ENCODE assay signal across 20 cellular contexts in the genomic region with DNA sequence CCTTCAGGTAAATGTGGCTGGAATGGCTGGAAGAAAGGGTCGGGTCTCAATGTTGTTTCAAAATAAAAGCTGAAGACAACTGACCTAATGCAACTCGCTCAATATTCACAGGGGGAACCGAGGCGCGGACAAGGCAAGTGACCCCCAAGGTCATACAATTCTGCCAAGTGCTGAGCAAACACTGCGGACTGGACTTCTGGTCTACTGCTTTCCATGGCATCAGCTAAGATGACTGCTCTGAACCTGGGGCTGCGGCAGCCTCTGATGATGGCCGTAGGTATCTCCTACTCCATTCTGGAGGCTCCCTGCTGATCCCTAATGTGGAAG. TPM values are rescaled to one million over a fixed set of nuclear protein-coding genes. Genes with fewer than 3 reads are reported as not detected.
DNase-seq lines count a peak whose midpoint lies in the region; ATAC-seq, FAIRE-seq and TF ChIP-seq lines count a peak whose summit lies in the region.
"Had no signal": no experiment of that assay in that cellular context is flagged by ENCODE, and none has a peak within 500 bp of the region (broad histone marks: within the 10 kb centered on the region; RNA-seq: fewer than 3 reads in every experiment).

No MANE protein-coding gene starts in this region.

- H3K9ac ChIP-seq in GM12878 (ENCODE audit: control insufficient read depth, insufficient read depth, low read length): no peak overlapping the region
- H3K9ac ChIP-seq: KMS-11 had no signal

- no peak for DNase-seq in CD4-positive, CD25-positive, alpha-beta regulatory T cell
- DNase-seq in GM12878 (ENCODE audit: low read depth, low spot score) (no peak), left lobe of liver (ENCODE audit: low spot score) (no peak), Calu3 (no peak), NCI-H2081 treated with DMSO at 0.1 percent for 48 hours (lab: John Stamatoyannopoulos, UW) (no peak)
- DNase-seq in stimulated activated effector memory CD8-positive, alpha-beta T cell treated with anti-CD3 and anti-CD28 coated beads, Interleukin-12 subunit alpha, Interleukin-12 subunit beta, amount 100 ng/mL, for 72 hours (ENCODE audit: low spot score in 2 of 2): no peak
- no peak for DNase-seq in NK-92 treated with Interleukin-12 subunit alpha and Interleukin-12 subunit beta, amount 100 ng/mL, for 24 hours (lab: John Stamatoyannopoulos, UW)
- DNase-seq: DMS79, H7, MV-4-11, NCI-H1105 treated with DMSO at 0.1 percent for 48 hours, NCI-H1694 treated with DMSO at 0.1 percent for 48 hours, PC-3 had no signal

- H3K27me3 ChIP-seq in CD4-positive, CD25-positive, alpha-beta regulatory T cell (ENCODE audit: control insufficient read depth, insufficient read depth, low read length): no peaks in the 10 kb centered on the region
- no peaks in the 10 kb centered on the region for H3K27me3 ChIP-seq in GM12878 (replicated peaks in 1 of 2; ENCODE audit: control insufficient read depth in 2 of 2, insufficient read depth in 2 of 2, low read length in 1 of 2)

- no peak for FAIRE-seq in GM12878 (lab: Jason Lieb, UNC)
- FAIRE-seq: A204.1 had no signal

- no peaks in the 10 kb centered on the region for H3K9me3 Mint-ChIP-seq in CD4-positive, CD25-positive, alpha-beta regulatory T cell
- H3K9me3 Mint-ChIP-seq in stimulated activated effector memory CD8-positive, alpha-beta T cell treated with anti-CD3 and anti-CD28 coated beads, Interleukin-12 subunit alpha, Interleukin-12 subunit beta, amount 100 ng/mL, for 72 hours: no peaks in the 10 kb centered on the region
- no peaks in the 10 kb centered on the region for H3K9me3 Mint-ChIP-seq in Calu3 (ENCODE audit: low read depth, unreplicated experiment)

- H3K4me1 Mint-ChIP-seq in CD4-positive, CD25-positive, alpha-beta regulatory T cell: peaks cover 5 to 27% (median 19%) of the 10 kb centered on the region in 4 donors
- H3K4me1 Mint-ChIP-seq in stimulated activated effector memory CD8-positive, alpha-beta T cell treated with anti-CD3 and anti-CD28 coated beads, Interleukin-12 subunit alpha, Interleukin-12 subunit beta, amount 100 ng/mL, for 72 hours: peaks cover 14% of the 10 kb centered on the region
- peaks cover 28% of the 10 kb centered on the region for H3K4me1 Mint-ChIP-seq in Calu3 (ENCODE audit: low read depth, unreplicated experiment)

- TF ChIP-seq POLR2A in GM12878 (IDR thresholded peaks at IDR 0.05; ENCODE audit: low read depth, low read length): no peak

- TF ChIP-seq EP300 in GM12878 (IDR thresholded peaks at IDR 0.05; ENCODE audit: borderline replicate concordance in 1 of 2, control insufficient read depth in 1 of 2, low read depth in 2 of 2, low read length in 2 of 2): no peak

- peak overlapping the region in 2 of 3 donors; percentile 85 to 93 for H3K27ac Mint-ChIP-seq in CD4-positive, CD25-positive, alpha-beta regulatory T cell
- peak overlapping the region; percentile 24 for H3K27ac Mint-ChIP-seq in stimulated activated effector memory CD8-positive, alpha-beta T cell treated with anti-CD3 and anti-CD28 coated beads, Interleukin-12 subunit alpha, Interleukin-12 subunit beta, amount 100 ng/mL, for 72 hours
- no peak overlapping the region for H3K27ac Mint-ChIP-seq in Calu3 (ENCODE audit: unreplicated experiment)

- no peaks in the 10 kb centered on the region for H3K36me3 ChIP-seq in CD4-positive, CD25-positive, alpha-beta regulatory T cell (ENCODE audit: control insufficient read depth, insufficient read depth, low read length)
- no peaks in the 10 kb centered on the region for H3K36me3 ChIP-seq in GM12878 (ENCODE audit: control insufficient read depth in 2 of 2, insufficient read depth in 2 of 2, low read length in 1 of 2)

- no peaks in the 10 kb centered on the region for H4K20me1 ChIP-seq in GM12878 (ENCODE audit: control insufficient read depth, insufficient read depth)

- 89% methylated on average over 8 of the region's 8 CpGs for WGBS in GM12878 (ENCODE audit: insufficient coverage, insufficient replicate concordance, low lambda C conversion rate, missing lambda C conversion rate)

- TF ChIP-seq CTCF in GM12878 (IDR thresholded peaks at IDR 0.05 in 2 of 3, conservative IDR thresholded peaks at IDR 0.05 in 1 of 3; ENCODE audit: control insufficient read depth in 2 of 3, extremely low read depth in 1 of 3, insufficient read depth in 1 of 3, low read depth in 3 of 3, low read length in 3 of 3): no peak
- TF ChIP-seq CTCF in Calu3 (IDR thresholded peaks at IDR 0.05; ENCODE audit: unreplicated experiment): no peak

- BruUV-seq in GM12878 (replicated peaks; lab: Mats Ljungman, UMichigan): no TSS peak
- no TSS peak for BruUV-seq in Calu3 (replicated peaks; lab: Mats Ljungman, UMichigan)

- no peaks in the 10 kb centered on the region for H3K79me2 ChIP-seq in GM12878 (ENCODE audit: control insufficient read depth, insufficient read depth, low read length)

- in situ Hi-C loops in GM12878 (cut with MboI): no loop called here

- no peaks in the 10 kb centered on the region for H3K36me3 Mint-ChIP-seq in CD4-positive, CD25-positive, alpha-beta regulatory T cell
- peaks cover 11% of the 10 kb centered on the region for H3K36me3 Mint-ChIP-seq in stimulated activated effector memory CD8-positive, alpha-beta T cell treated with anti-CD3 and anti-CD28 coated beads, Interleukin-12 subunit alpha, Interleukin-12 subunit beta, amount 100 ng/mL, for 72 hours
- peaks cover 6% of the 10 kb centered on the region for H3K36me3 Mint-ChIP-seq in Calu3 (ENCODE audit: insufficient read depth, unreplicated experiment)

- no peaks in the 10 kb centered on the region for H3K9me3 ChIP-seq in CD4-positive, CD25-positive, alpha-beta regulatory T cell (ENCODE audit: control insufficient read depth in 2 of 2, low read length in 2 of 2)
- H3K9me3 ChIP-seq in GM12878 (replicated peaks; ENCODE audit: control insufficient read depth, insufficient read depth, low read length): no peaks in the 10 kb centered on the region

- no peak overlapping the region for H3K4me3 ChIP-seq in CD4-positive, CD25-positive, alpha-beta regulatory T cell (ENCODE audit: low read depth, low read length)
- no peak overlapping the region for H3K4me3 ChIP-seq in GM12878

- peaks cover 15% of the 10 kb centered on the region for H3K4me1 ChIP-seq in CD4-positive, CD25-positive, alpha-beta regulatory T cell (ENCODE audit: control insufficient read depth, insufficient read depth, low read length, poor library complexity, severe bottlenecking)
- no peaks in the 10 kb centered on the region for H3K4me1 ChIP-seq in GM12878 (ENCODE audit: control insufficient read depth, insufficient read depth, low read length)

- no peak overlapping the region for H3K4me3 Mint-ChIP-seq in CD4-positive, CD25-positive, alpha-beta regulatory T cell
- no peak overlapping the region for H3K4me3 Mint-ChIP-seq in stimulated activated effector memory CD8-positive, alpha-beta T cell treated with anti-CD3 and anti-CD28 coated beads, Interleukin-12 subunit alpha, Interleukin-12 subunit beta, amount 100 ng/mL, for 72 hours
- no peak overlapping the region for H3K4me3 Mint-ChIP-seq in Calu3 (ENCODE audit: low read depth, unreplicated experiment)

- SMC1A ChIA-PET in GM12878 (lab: Charles Lee; ENCODE audit: uncharacterized antibody, unreplicated experiment): interaction anchor here (0.5 to 1.2 kb wide), 2 partner anchors 13 to 298 kb away, joined by 3 read pairs; no protein-coding TSS in a partner anchor

- intact Hi-C loops in GM12878 (cut with micrococcal nuclease; ENCODE audit: unreplicated experiment) (no loop called here), Calu3 (cut with micrococcal nuclease; ENCODE audit: unreplicated experiment) (no loop called here)

- ATAC-seq in CD4-positive, CD25-positive, alpha-beta regulatory T cell (ENCODE audit: low read depth in 2 of 2): no peak
- ATAC-seq in GM12878 (no peak), left lobe of liver (peak; percentile 33), HG03342 (IDR thresholded peaks at IDR 0.05; ENCODE audit: unreplicated experiment) (no peak)
- ATAC-seq in stimulated activated effector memory CD8-positive, alpha-beta T cell treated with anti-CD3 and anti-CD28 coated beads, Interleukin-12 subunit alpha, Interleukin-12 subunit beta, amount 100 ng/mL, for 72 hours: no peak

- RAD21 ChIA-PET in GM12878 (lab: Charles Lee; ENCODE audit: unreplicated experiment): interaction anchor here (0.7 kb wide), 1 partner anchor 227 kb away, joined by 3 read pairs; no protein-coding TSS in a partner anchor

- no peak overlapping the region for H3K27ac ChIP-seq in CD4-positive, CD25-positive, alpha-beta regulatory T cell (ENCODE audit: insufficient read depth, low read length, poor library complexity, severe bottlenecking)
- no peak overlapping the region for H3K27ac ChIP-seq in GM12878 (ENCODE audit: control insufficient read depth, insufficient read depth)
- H3K27ac ChIP-seq: KMS-11 had no signal

- no peak for TF ChIP-seq RAD21 in GM12878 (IDR thresholded peaks at IDR 0.05; ENCODE audit: insufficient read depth, low read depth, low read length)

- H2AFZ ChIP-seq in GM12878 (ENCODE audit: control insufficient read depth, low read depth, low read length): no peak overlapping the region

- POLR2A ChIA-PET in GM12878 (lab: Charles Lee): no interaction called here

- CTCF ChIA-PET in GM12878 (lab: Yijun Ruan, JAX): interaction anchor here (1.7 to 2.1 kb wide), 2 partner anchors 10 to 29 kb away, joined by 6 to 8 read pairs; no protein-coding TSS in a partner anchor
- CTCF ChIA-PET in Calu3 (lab: Charles Lee): no interaction called here

- H3K4me2 ChIP-seq in GM12878 (ENCODE audit: control insufficient read depth, insufficient read depth): no peak overlapping the region
- H3K4me2 ChIP-seq: KMS-11 had no signal

- no peaks in the 10 kb centered on the region for H3K27me3 Mint-ChIP-seq in CD4-positive, CD25-positive, alpha-beta regulatory T cell
- H3K27me3 Mint-ChIP-seq in Calu3 (ENCODE audit: unreplicated experiment): no peaks in the 10 kb centered on the region

RNA-seq across cellular contexts. Expression of gene CA4, which starts 21.9 kb away (rescaled TPM):
- total RNA-seq in CD4-positive, CD25-positive, alpha-beta regulatory T cell: not detected
- polyA plus RNA-seq in CD4-positive, CD25-positive, alpha-beta regulatory T cell: not detected
- total RNA-seq in GM12878 (2013; cell fraction: nucleolus; rRNA removed): not detected in 2 replicates
- total RNA-seq in GM12878 (2014; rRNA removed) (not detected in 2 replicates), GM12878 (2014; rRNA removed; fragmentation: Illumina TruSeq; extraction: Trizol) (not detected in 2 replicates), GM12878 (2021) (not detected in 2 replicates), left lobe of liver (0.53 TPM), Calu3 (2022) (0.78 and 1.1 TPM in 2 replicates)
- not detected for polyA plus RNA-seq in GM12878 (2011; ENCODE audit: low read depth)
- polyA plus RNA-seq in GM12878 (2011; rRNA removed) (0.20 and 0.31 TPM in 2 replicates), GM12878 (2014; fragmentation: Illumina TruSeq; extraction: Trizol) (0.13 TPM in 1 of 2 replicates, not detected in the other), GM12878 (2014; fragmentation: Nextera tagmentation; extraction: Ambion mirVana) (not detected), GM12878 (2014; rRNA removed) (not detected in 2 replicates), GM12878 (2016; fragmentation: Nextera tagmentation; extraction: Ambion mirVana) (not detected)
- polyA plus RNA-seq in GM12878 (2011; cell fraction: cytosol; rRNA removed): 0.32 and 0.43 TPM in 2 replicates
- 0.19 and 0.57 TPM in 2 replicates for polyA plus RNA-seq in GM12878 (2011; cell fraction: nucleus; rRNA removed)
- not detected in 2 replicates for polyA plus RNA-seq in GM12878 (2012)
- polyA minus RNA-seq in GM12878 (2011; rRNA and poly(A)+ RNA removed): not detected in 2 replicates
- polyA minus RNA-seq in GM12878 (2011; cell fraction: cytosol; rRNA and poly(A)+ RNA removed): not detected in 2 replicates
- not detected in 2 replicates for polyA minus RNA-seq in GM12878 (2011; cell fraction: nucleus; rRNA and poly(A)+ RNA removed)
- total RNA-seq: HT1080, NCI-H460, PC-3, RPMI7951 had no signal
- polyA plus RNA-seq: CD14-positive monocyte had no signal
